Comparison of ENCODE assay signal across 1 cellular context in genomic region chr9:34376596-34377401, GRCh38.
A peak's percentile ranks its signal among the peaks of the same experiment; 100 is the strongest.
TF ChIP-seq lines count a peak whose summit lies in the region.

Gene MYORG (minus strand): TSS chr9:34376898. CDS start chr9:34372943, 3,955 bp downstream.

TF ChIP-seq in H1, 55 proteins besides CTCF, POLR2A, EP300 and RAD21 (continued from another document):
- TF ChIP-seq USF2 (IDR thresholded peaks at IDR 0.05; ENCODE audit: low read length) (no peak), NANOG (IDR thresholded peaks at IDR 0.05; ENCODE audit: insufficient read depth, low read depth, low read length, poor library complexity, severe bottlenecking) (no peak), SRF (IDR thresholded peaks at IDR 0.05; ENCODE audit: low read depth, low read length) (no peak), BRCA1 (IDR thresholded peaks at IDR 0.05; ENCODE audit: low read depth, low read length) (no peak), SP2 (IDR thresholded peaks at IDR 0.05; ENCODE audit: low read length) (no peak), MAX (IDR thresholded peaks at IDR 0.05) (0 out of 2 replicates have a peak, but pooled peaks have one; percentile 5), SP1 (IDR thresholded peaks at IDR 0.05; ENCODE audit: low read depth, low read length) (peak; percentile 48; the same call in 1 of the 2 replicates), PHF8 (conservative IDR thresholded peaks at IDR 0.05; ENCODE audit: low read depth, low read length) (peak; percentile 42; the same call in 1 of the 2 replicates), GTF2F1 (IDR thresholded peaks at IDR 0.05; ENCODE audit: borderline replicate concordance, low read depth, low read length) (no peak), CHD1 (IDR thresholded peaks at IDR 0.05; ENCODE audit: low read depth, low read length) (no peak), TAF1 (IDR thresholded peaks at IDR 0.05; ENCODE audit: low read depth, low read length) (peak; percentile 53; the same call in 1 of the 2 replicates), KDM4A (IDR thresholded peaks at IDR 0.05; ENCODE audit: low read depth, low read length, severe bottlenecking) (peak; percentile 96), SAP30 (IDR thresholded peaks at IDR 0.05; ENCODE audit: insufficient read depth, insufficient replicate concordance, low read length) (no peak), SP4 (IDR thresholded peaks at IDR 0.05; ENCODE audit: low read length) (peak; percentile 89), POU5F1 (IDR thresholded peaks at IDR 0.05; ENCODE audit: low read depth, low read length) (no peak), BCL11A (IDR thresholded peaks at IDR 0.05; ENCODE audit: low read depth in 2 of 2, low read length in 2 of 2) (no peak), GABPA (IDR thresholded peaks at IDR 0.05; ENCODE audit: borderline replicate concordance, insufficient read depth, low read length) (no peak), HDAC6 (IDR thresholded peaks at IDR 0.05; ENCODE audit: low read depth, low read length) (no peak), CBX8 (IDR thresholded peaks at IDR 0.05; ENCODE audit: borderline replicate concordance, low read depth, low read length) (no peak), EGR1 (IDR thresholded peaks at IDR 0.05; ENCODE audit: borderline replicate concordance, low read depth, low read length) (no peak), SIN3A (conservative IDR thresholded peaks at IDR 0.05 in 1 of 2, IDR thresholded peaks at IDR 0.05 in 1 of 2; ENCODE audit: low read depth in 1 of 2, low read length in 2 of 2) (0 out of 4 replicates have a peak, but pooled peaks of 1 of the 2 experiments have one; percentile 35), RBBP5 (IDR thresholded peaks at IDR 0.05; ENCODE audit: borderline replicate concordance, low read depth, low read length) (no peak), YY1 (IDR thresholded peaks at IDR 0.05; ENCODE audit: low read depth, low read length) (no peak; the same call in 1 of the 2 replicates), POLR2AphosphoS5 (IDR thresholded peaks at IDR 0.05; ENCODE audit: low read depth, low read length) (no peak), TEAD4 (IDR thresholded peaks at IDR 0.05; ENCODE audit: low read depth, low read length) (peak; percentile 56; the same call in 1 of the 2 replicates), NRF1 (IDR thresholded peaks at IDR 0.05; ENCODE audit: low read depth, low read length) (no peak), SIX5 (IDR thresholded peaks at IDR 0.05; ENCODE audit: low read depth, low read length) (peak; percentile 79), SIRT6 (IDR thresholded peaks at IDR 0.05; ENCODE audit: low read length) (no peak), ASH2L (IDR thresholded peaks at IDR 0.05; ENCODE audit: low read length) (peak; percentile 16), CHD2 (IDR thresholded peaks at IDR 0.05; ENCODE audit: low read length) (no peak; the same call in 1 of the 2 replicates), CEBPB (IDR thresholded peaks at IDR 0.05; ENCODE audit: low read depth, low read length) (no peak), TAF7 (optimal IDR thresholded peaks at IDR 0.05; ENCODE audit: borderline replicate concordance, low read depth, low read length) (no peak), TCF12 (IDR thresholded peaks at IDR 0.05; ENCODE audit: low read depth, low read length) (no peak), HDAC2 (IDR thresholded peaks at IDR 0.05; ENCODE audit: borderline replicate concordance in 1 of 2, low read depth in 2 of 2, low read length in 2 of 2) (no peak), ATF2 (IDR thresholded peaks at IDR 0.05; ENCODE audit: low read length) (no peak), JUN (IDR thresholded peaks at IDR 0.05; ENCODE audit: low read depth, low read length) (no peak), CREB1 (IDR thresholded peaks at IDR 0.05) (peak; percentile 52; the same call in 1 of the 2 replicates)
